18 cellular contexts compared by ENCODE assay signal in the genomic region with DNA sequence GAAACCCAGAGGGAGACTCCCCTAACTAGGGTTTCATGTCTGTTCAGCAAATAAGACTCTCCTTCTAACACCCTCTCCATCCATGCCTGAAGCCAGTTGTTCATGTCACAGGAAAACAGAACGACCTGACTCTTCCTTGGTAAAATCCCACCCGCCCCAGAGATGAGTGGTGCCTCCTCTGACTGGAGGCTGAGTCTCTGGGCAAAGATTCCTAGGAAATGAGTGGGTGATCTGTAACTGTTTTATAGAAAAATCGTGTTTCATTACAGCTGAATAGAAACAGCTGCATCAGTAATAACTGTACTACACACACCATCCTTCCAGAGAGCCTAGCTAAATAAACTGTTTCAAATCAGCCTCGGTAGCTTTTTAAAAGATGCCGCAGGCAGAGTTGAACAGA. TPM values are rescaled to one million over a fixed set of nuclear protein-coding genes. Genes with fewer than 3 reads are reported as not detected.
DNase-seq lines count a peak whose midpoint lies in the region; ATAC-seq and TF ChIP-seq lines count a peak whose summit lies in the region.
"Had no signal": no experiment of that assay in that cellular context is flagged by ENCODE, and none has a peak within 500 bp of the region (broad histone marks: within the 10 kb centered on the region; RNA-seq: fewer than 3 reads in every experiment).

No MANE protein-coding gene starts in this region.

- no TSS peak for BruUV-seq in PC-3 (replicated peaks; lab: Mats Ljungman, UMichigan)

- H3K27me3 ChIP-seq in BJ (ENCODE audit: control insufficient read depth, insufficient read depth, low read length) (no peaks in the 10 kb centered on the region), PC-3 (ENCODE audit: low read length) (no peaks in the 10 kb centered on the region), Peyer's patch (no peaks in the 10 kb centered on the region), thyroid gland (no peaks in the 10 kb centered on the region), left lung (no peaks in the 10 kb centered on the region)
- H3K27me3 ChIP-seq: BLaER1 had no signal

- no peak overlapping the region for H3K4me2 ChIP-seq in PC-3 (ENCODE audit: low read length)
- H3K4me2 ChIP-seq: BLaER1, KMS-11 had no signal

- TF ChIP-seq CTCF in AG09309 (IDR thresholded peaks at IDR 0.05; ENCODE audit: control insufficient read depth, insufficient read depth, low read depth, low read length, missing control alignments), result no peak
- no peak for TF ChIP-seq CTCF in BJ (IDR thresholded peaks at IDR 0.05; ENCODE audit: insufficient read depth, low read depth, low read length)
- TF ChIP-seq CTCF in PC-3 (conservative IDR thresholded peaks at IDR 0.05; ENCODE audit: low read depth, low read length), result no peak
- no peak for TF ChIP-seq CTCF in fibroblast of mammary gland (conservative IDR thresholded peaks at IDR 0.05; ENCODE audit: control insufficient read depth, insufficient read depth, low read depth, low read length)
- no peak for TF ChIP-seq CTCF in Peyer's patch (IDR thresholded peaks at IDR 0.05)
- TF ChIP-seq CTCF in thyroid gland (IDR thresholded peaks at IDR 0.05), result no peak
- no peak for TF ChIP-seq CTCF in left lung (IDR thresholded peaks at IDR 0.05)

- POLR2A ChIA-PET in BJ (lab: Charles Lee) (no interaction called here), PC-3 (lab: Charles Lee; ENCODE audit: unreplicated experiment) (no interaction called here)

- H3K4me3 ChIP-seq in AG09309 (ENCODE audit: control insufficient read depth, low read depth, low read length), result no peak overlapping the region
- no peak overlapping the region for H3K4me3 ChIP-seq in BJ (ENCODE audit: low read depth, low read length)
- H3K4me3 ChIP-seq in PC-3 (ENCODE audit: low read length), result no peak overlapping the region
- no peak overlapping the region for H3K4me3 ChIP-seq in fibroblast of mammary gland (ENCODE audit: control insufficient read depth, low read depth, low read length)
- no peak overlapping the region for H3K4me3 ChIP-seq in Peyer's patch
- H3K4me3 ChIP-seq in thyroid gland (replicated peaks in 1 of 3), result no peak overlapping the region
- H3K4me3 ChIP-seq in left lung, result no peak overlapping the region
- H3K4me3 ChIP-seq: BLaER1 had no signal

- DNase-seq in AG09309 (ENCODE audit: low read depth) (peak; percentile 44), BJ (ENCODE audit: low read depth) (peak; percentile 57), PC-3 (peak; percentile 28), fibroblast of mammary gland (ENCODE audit: low read depth) (peak; percentile 33), dermis blood vessel endothelial cell (no peak), Peyer's patch (no peak), thyroid gland (no peak), left lung (no peak)
- DNase-seq: ACHN; CD8-positive, alpha-beta T cell; DMS79; NCI-H1092 treated with DMSO at 0.1 percent for 48 hours; NCI-H2081 treated with DMSO at 0.1 percent for 48 hours; NCI-H510A; NCI-H774 had no signal

- ATAC-seq in PC-3 (peak; percentile 50), left lung (no peak)
- ATAC-seq: CD8-positive, alpha-beta T cell; HepG2 had no signal

- intact Hi-C loops in PC-3 (cut with micrococcal nuclease) (no loop called here), thyroid gland (cut with DNase I) (no loop called here), left lung (cut with DNase I) (no loop called here)

- no peaks in the 10 kb centered on the region for H3K79me2 ChIP-seq in PC-3 (ENCODE audit: low read length)

- H3K9me3 ChIP-seq in PC-3 (ENCODE audit: low read length), result no peaks in the 10 kb centered on the region
- H3K9me3 ChIP-seq in Peyer's patch, result no peaks in the 10 kb centered on the region
- H3K9me3 ChIP-seq in thyroid gland, result no peaks in the 10 kb centered on the region
- no peaks in the 10 kb centered on the region for H3K9me3 ChIP-seq in left lung
- H3K9me3 ChIP-seq: BLaER1 had no signal

- CTCF ChIA-PET in BJ (lab: Yijun Ruan, JAX), result interaction anchor here (0.6 kb wide), 1 partner anchor 277 kb away, joined by 3 read pairs; no protein-coding TSS in a partner anchor
- CTCF ChIA-PET in PC-3 (lab: Charles Lee), result no interaction called here

- TF ChIP-seq POLR2A in Peyer's patch (IDR thresholded peaks at IDR 0.05) (no peak), thyroid gland (IDR thresholded peaks at IDR 0.05) (no peak)

- no peak overlapping the region for H3K9ac ChIP-seq in PC-3 (ENCODE audit: low read length)
- H3K9ac ChIP-seq: BLaER1, KMS-11 had no signal

- WGBS in thyroid gland, 2 donors, result 83 to 85% methylated on average over 5 of the region's 5 CpGs

- H3K36me3 ChIP-seq in BJ (ENCODE audit: control insufficient read depth, insufficient read depth, low read length) (peaks cover 9% of the 10 kb centered on the region), PC-3 (ENCODE audit: low read depth, low read length) (peaks cover 63% of the 10 kb centered on the region), Peyer's patch (peaks cover 0 to 25% (median 0%) of the 10 kb centered on the region in 3 donors), thyroid gland (no peaks in the 10 kb centered on the region), left lung (peaks cover 0 to 39% of the 10 kb centered on the region in 2 donors)

- no peaks in the 10 kb centered on the region for H3F3A ChIP-seq in PC-3 (ENCODE audit: low read length, unreplicated experiment)

- H2AFZ ChIP-seq in PC-3 (ENCODE audit: low read length), result no peak overlapping the region

- no peaks in the 10 kb centered on the region for H3K9me2 ChIP-seq in PC-3 (replicated peaks; ENCODE audit: low read length)

- H3K27ac ChIP-seq in PC-3 (ENCODE audit: low read length) (peak overlapping the region; percentile 32), Peyer's patch (no peak overlapping the region), thyroid gland (no peak overlapping the region), left lung (no peak overlapping the region)
- H3K27ac ChIP-seq: BLaER1, KMS-11 had no signal

- H3K4me1 ChIP-seq in PC-3 (ENCODE audit: insufficient read depth, low read length) (peaks cover 9% of the 10 kb centered on the region), Peyer's patch (peaks cover 0 to 16% (median 0%) of the 10 kb centered on the region in 4 donors), thyroid gland (peaks cover 11 to 18% of the 10 kb centered on the region in 2 donors), left lung (peaks cover 7 to 10% of the 10 kb centered on the region in 2 donors)

- no peaks in the 10 kb centered on the region for H4K20me1 ChIP-seq in PC-3 (ENCODE audit: low read length)
- H4K20me1 ChIP-seq: BLaER1 had no signal

RNA-seq across cellular contexts. Expression of gene MRPS10, which starts 37.4 kb away (rescaled TPM):
- polyA plus RNA-seq in BJ (2011; rRNA removed), result 26.4 and 43.3 TPM in 2 replicates
- 6.0 and 7.4 TPM in 2 replicates for polyA minus RNA-seq in BJ (2011; rRNA and poly(A)+ RNA removed)
- total RNA-seq in PC-3 (2014; rRNA removed), result 72.2 and 82.1 TPM in 2 replicates
- 34.0 and 48.0 TPM in 2 replicates for total RNA-seq in dermis blood vessel endothelial cell
- total RNA-seq in Peyer's patch, result 10 to 100 TPM; 14.3 to 24.5 (median 23.0) TPM
- 10 to 100 TPM; 35.2 to 42.5 (median 36.9) TPM for total RNA-seq in thyroid gland
- total RNA-seq in left lung, result 10 to 100 TPM; 25.4 to 30.8 TPM

Comparison
In these comparisons a context has a peak if more than half of its experiments do, and no peak if none do; other contexts are left out.
1. DNase-seq: peak in AG09309 (single experiment), BJ (single experiment), PC-3 (single experiment) and fibroblast of mammary gland (single experiment); none in dermis blood vessel endothelial cell (single experiment), Peyer's patch (0 of 3), thyroid gland (0 of 2) and left lung (0 of 2).